Comparison of ENCODE assay signal across 1 cellular context in the genomic region with DNA sequence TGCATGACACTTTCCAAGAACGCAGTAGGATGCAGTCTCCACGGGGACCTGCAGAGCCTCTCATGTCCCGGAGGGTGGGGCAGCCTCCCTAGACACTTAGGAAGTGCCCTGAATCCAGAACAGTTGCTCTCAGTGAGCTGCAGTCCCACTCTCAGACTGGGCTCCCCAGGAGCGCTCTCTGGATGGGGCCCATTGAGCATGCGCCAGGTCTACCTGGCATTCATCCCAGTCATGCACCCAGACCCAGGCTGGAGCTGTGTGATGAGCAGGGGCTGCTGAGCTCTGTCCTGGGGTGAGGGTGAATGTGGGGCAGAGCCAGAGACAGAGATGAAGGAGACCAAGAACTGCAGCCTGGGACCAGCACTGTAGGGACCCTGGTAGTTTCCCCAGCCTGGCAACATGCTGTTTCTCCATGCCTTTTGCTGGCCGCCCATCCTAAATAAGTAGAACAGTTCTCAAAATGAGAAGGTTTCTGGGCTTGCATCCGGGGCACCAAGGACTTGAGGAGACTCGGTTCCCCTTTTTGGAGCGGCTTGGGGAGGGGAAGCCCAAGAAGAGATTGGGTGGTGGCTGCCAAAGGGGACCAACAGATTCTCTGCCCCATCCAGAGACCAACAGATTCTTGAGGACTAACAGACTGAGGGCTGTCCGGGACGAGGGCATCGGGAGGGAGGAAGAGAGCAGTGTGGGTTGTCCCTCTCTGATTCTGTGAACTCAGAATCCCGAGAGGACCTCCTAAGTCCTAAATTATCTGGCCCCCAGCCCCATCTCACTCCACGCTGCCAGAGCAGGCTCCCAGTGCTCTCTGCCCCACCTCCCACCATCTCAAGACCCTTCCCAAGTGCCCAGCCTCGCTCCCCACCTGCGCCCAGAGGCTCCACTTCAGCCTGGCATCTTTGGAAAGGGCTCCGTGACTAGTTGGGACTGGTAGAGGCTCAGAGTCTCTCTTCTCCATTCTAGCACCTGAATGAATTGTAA.
TF ChIP-seq lines count a peak whose summit lies in the region.

No MANE protein-coding gene starts in this region.

TF ChIP-seq in HepG2, 621 proteins besides CTCF, POLR2A, EP300 and RAD21:
- no peak for TF ChIP-seq PBX2 (CRISPR knock-in tag; IDR thresholded peaks at IDR 0.05)
